ENCODE assay signal across 31 cellular contexts in the genomic region with DNA sequence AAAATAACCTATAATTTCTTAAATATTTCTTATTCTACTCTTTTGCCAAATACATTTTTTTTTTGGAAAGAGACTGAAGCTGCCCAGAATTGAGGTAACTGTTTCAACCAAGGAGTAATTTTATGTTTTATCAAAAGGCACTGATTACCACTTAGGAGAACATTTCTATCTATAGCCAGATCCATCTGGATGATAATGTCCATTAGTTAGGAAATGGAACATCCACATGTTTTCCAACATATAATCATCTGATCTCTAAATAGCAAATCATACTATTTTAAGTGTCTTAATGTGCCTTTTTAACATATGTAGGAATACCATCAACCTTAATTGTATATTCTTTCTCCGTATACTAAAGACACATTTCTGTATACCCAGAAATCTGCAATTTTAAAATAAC.
"Had no signal": no experiment of that assay in that cellular context is flagged by ENCODE, and none has a peak within 500 bp of the region (broad histone marks: within the 10 kb centered on the region; RNA-seq: fewer than 3 reads in every experiment).

No MANE protein-coding gene starts in this region.

- H3K4me3 ChIP-seq: adrenal gland, body of pancreas, breast epithelium had no signal

- H3K4me1 ChIP-seq: adrenal gland, body of pancreas, breast epithelium had no signal

- H3K27me3 ChIP-seq: adrenal gland, body of pancreas, brain microvascular endothelial cell, breast epithelium had no signal

- H3K9me3 ChIP-seq: adrenal gland, body of pancreas, breast epithelium had no signal

- H3K36me3 ChIP-seq: adrenal gland, brain microvascular endothelial cell, breast epithelium had no signal

- H3K27ac ChIP-seq: adrenal gland, body of pancreas, brain microvascular endothelial cell, breast epithelium, VCaP had no signal

- ATAC-seq: activated CD8-positive, alpha-beta T cell treated with anti-CD3 and anti-CD28 coated beads for 36 hours; activated naive CD4-positive, alpha-beta T cell treated with anti-CD3 and anti-CD28 coated beads, Interleukin-2, amount 50 U/mL, for 72 hours; activated T-cell treated with anti-CD3 and anti-CD28 coated beads, Interleukin-2, amount 50 U/mL, for 4 hours; activated T-cell treated with anti-CD3 and anti-CD28 coated beads, Interleukin-2, amount 50 U/mL, for 72 hours; activated T-helper 17 cell treated with anti-CD3 and anti-CD28 coated beads, Interleukin-2, amount 50 U/mL, for 72 hours; body of pancreas had no signal

- DNase-seq: activated B cell treated with CpG ODN at 0.5 μM for 24 hours; activated CD4-positive, alpha-beta memory T cell treated with anti-CD3 and anti-CD28 coated beads for 36 hours; activated CD4-positive, alpha-beta T cell treated with anti-CD3 and anti-CD28 coated beads for 4 hours; activated CD4-positive, alpha-beta T cell treated with anti-CD3 and anti-CD28 coated beads, Interleukin-2, amount 10 ng/mL, durations not matched to agents 24 days and 14 days; activated CD4-positive, alpha-beta T cell treated with anti-CD3 and anti-CD28 coated beads, Interleukin-2, amount 50 U/mL, for 1 hour; activated CD4-positive, alpha-beta T cell treated with anti-CD3 and anti-CD28 coated beads, Interleukin-2, amount 50 U/mL, for 4 hours; activated CD4-positive, CD25-positive, alpha-beta regulatory T cell treated with anti-CD3 and anti-CD28 coated beads, Interleukin-2, amount 50 U/mL, for 72 hours; activated CD8-positive, alpha-beta memory T cell treated with anti-CD3 and anti-CD28 coated beads, Interleukin-2, amount 50 U/mL, for 4 hours; activated CD8-positive, alpha-beta T cell treated with anti-CD3 and anti-CD28 coated beads for 36 hours; activated effector memory CD4-positive, alpha-beta T cell treated with anti-CD3 and anti-CD28 coated beads, Interleukin-2, amount 50 U/mL, for 16 hours; activated gamma-delta T cell treated with Interleukin-2 at 50 U/mL for 16 hours; activated naive CD4-positive, alpha-beta T cell; activated naive CD4-positive, alpha-beta T cell treated with anti-CD3 and anti-CD28 coated beads for 36 hours; activated naive CD4-positive, alpha-beta T cell treated with anti-CD3 and anti-CD28 coated beads, Interleukin-2, amount 50 U/mL, for 16 hours; activated naive CD8-positive, alpha-beta T cell treated with anti-CD3 and anti-CD28 coated beads for 36 hours; activated T-cell treated with anti-CD3 and anti-CD28 coated beads for 4 hours; activated T-cell treated with anti-CD3 and anti-CD28 coated beads, Interleukin-2, amount 50 U/mL, for 1 hour; activated T-cell treated with anti-CD3 and anti-CD28 coated beads, Interleukin-2, amount 50 U/mL, for 4 hours; activated T-cell treated with anti-CD3 and anti-CD28 coated beads, Interleukin-2, amount 50 U/mL, for 72 hours; adrenal gland; amniotic stem cell; aorta; body of pancreas; brain microvascular endothelial cell; central memory CD4-positive, alpha-beta T cell; T-helper 2 cell; T-helper 9 cell had no signal
